ENCODE assay signal across 22 cellular contexts in the genomic region with DNA sequence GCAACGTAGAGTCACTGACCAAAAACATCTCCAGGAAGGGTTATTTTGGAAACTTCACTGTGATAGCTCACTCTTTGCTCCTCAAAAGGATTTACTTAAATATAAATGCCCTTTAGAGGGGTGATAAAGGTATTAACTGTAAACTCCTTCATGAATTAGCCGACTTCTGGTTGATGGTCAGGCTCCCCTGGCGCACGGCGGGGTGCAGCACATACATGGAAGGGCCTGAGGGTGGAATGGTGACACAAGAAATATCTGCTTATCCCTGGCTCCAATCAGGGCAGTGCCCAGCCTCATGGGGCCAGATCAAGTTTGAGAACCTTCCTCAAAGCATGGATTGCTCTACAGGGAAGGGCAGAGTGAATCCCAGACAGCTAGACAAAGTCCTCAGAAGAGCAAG.
"Had no signal": no experiment of that assay in that cellular context is flagged by ENCODE, and none has a peak within 500 bp of the region (broad histone marks: within the 10 kb centered on the region; RNA-seq: fewer than 3 reads in every experiment).

No MANE protein-coding gene starts in this region.

- H3K27me3 ChIP-seq: neural progenitor cell, transverse colon, uterus had no signal

- H3K36me3 Mint-ChIP-seq: activated naive CD8-positive, alpha-beta T cell treated with anti-CD3 and anti-CD28 coated beads, Interleukin-2, amount 10 ng/mL, durations not matched to agents 7 days and 5 days; naive B cell had no signal

- H3K27ac ChIP-seq: neural progenitor cell, transverse colon, uterus had no signal

- H3K9me3 Mint-ChIP-seq: activated naive CD4-positive, alpha-beta T cell treated with anti-CD3 and anti-CD28 coated beads for 36 hours; activated naive CD8-positive, alpha-beta T cell treated with anti-CD3 and anti-CD28 coated beads, Interleukin-2, amount 10 ng/mL, durations not matched to agents 7 days and 5 days; activated T-cell treated with anti-CD3 and anti-CD28 coated beads, Interleukin-2, amount 50 U/mL, for 72 hours; dendritic cell treated with granulocyte-macrophage colony-stimulating factor and Interleukin-4, amounts not matched to agents 40 ng/mL and 50 ng/mL, for 4 days; stimulated activated naive B cell treated with anti-CD40 and anti-IgM and Interleukin-4, amounts not matched to agents 10 μg/mL and 1 μg/mL and 100 μg/mL, for 72 hours had no signal

- H3K4me1 Mint-ChIP-seq: activated naive CD8-positive, alpha-beta T cell treated with anti-CD3 and anti-CD28 coated beads, Interleukin-2, amount 10 ng/mL, durations not matched to agents 7 days and 5 days had no signal

- H3K9me3 ChIP-seq: transverse colon, uterus had no signal

- H3K36me3 ChIP-seq: neural progenitor cell, transverse colon, uterus had no signal

- H3K4me1 ChIP-seq: uterus had no signal

- H3K27me3 Mint-ChIP-seq: dendritic cell treated with granulocyte-macrophage colony-stimulating factor and Interleukin-4, amounts not matched to agents 40 ng/mL and 50 ng/mL, for 4 days had no signal

- H3K4me3 Mint-ChIP-seq: activated naive CD4-positive, alpha-beta T cell treated with anti-CD3 and anti-CD28 coated beads for 36 hours; activated naive CD8-positive, alpha-beta T cell treated with anti-CD3 and anti-CD28 coated beads, Interleukin-2, amount 10 ng/mL, durations not matched to agents 7 days and 5 days; activated T-cell treated with anti-CD3 and anti-CD28 coated beads, Interleukin-2, amount 50 U/mL, for 72 hours; dendritic cell treated with granulocyte-macrophage colony-stimulating factor and Interleukin-4, amounts not matched to agents 40 ng/mL and 50 ng/mL, for 4 days; naive B cell; neural progenitor cell; stimulated activated naive B cell treated with anti-CD40 and anti-IgM and Interleukin-4, amounts not matched to agents 10 μg/mL and 1 μg/mL and 100 μg/mL, for 72 hours; T-helper 17 cell had no signal

- H3K27ac Mint-ChIP-seq: activated naive CD4-positive, alpha-beta T cell treated with anti-CD3 and anti-CD28 coated beads for 36 hours; activated naive CD8-positive, alpha-beta T cell treated with anti-CD3 and anti-CD28 coated beads, Interleukin-2, amount 10 ng/mL, durations not matched to agents 7 days and 5 days; activated T-cell treated with anti-CD3 and anti-CD28 coated beads, Interleukin-2, amount 50 U/mL, for 72 hours; naive B cell; neural progenitor cell; stimulated activated naive B cell treated with anti-CD40 and anti-IgM and Interleukin-4, amounts not matched to agents 10 μg/mL and 1 μg/mL and 100 μg/mL, for 72 hours; T-helper 17 cell had no signal

- ATAC-seq: activated T-cell treated with anti-CD3 and anti-CD28 coated beads, Interleukin-2, amount 50 U/mL, for 72 hours; sciatic nerve; stimulated activated naive B cell treated with anti-CD40 and anti-IgM and Interleukin-4, amounts not matched to agents 10 μg/mL and 1 μg/mL and 100 μg/mL, for 72 hours; T-helper 17 cell had no signal

- H3K4me3 ChIP-seq: neural progenitor cell, transverse colon, uterus had no signal

- DNase-seq: activated CD4-positive, alpha-beta T cell treated with anti-CD3 and anti-CD28 coated beads for 4 hours; activated CD4-positive, alpha-beta T cell treated with anti-CD3 and anti-CD28 coated beads, Interleukin-2, amount 50 U/mL, for 48 hours; activated CD4-positive, CD25-positive, alpha-beta regulatory T cell; activated effector memory CD4-positive, alpha-beta T cell treated with Interleukin-2 at 50 U/mL for 16 hours; activated naive CD4-positive, alpha-beta T cell treated with anti-CD3 and anti-CD28 coated beads for 36 hours; activated naive CD8-positive, alpha-beta T cell treated with anti-CD3 and anti-CD28 coated beads, Interleukin-2, amount 10 ng/mL, durations not matched to agents 7 days and 5 days; activated T-cell treated with anti-CD3 and anti-CD28 coated beads, Interleukin-2, amount 50 U/mL, for 72 hours; amygdala; effector CD4-positive, alpha-beta T cell; hippocampal formation; mesenchymal stem cell; naive B cell; posterior cingulate gyrus; stimulated activated CD4-positive, alpha-beta T cell treated with anti-CD3 and anti-CD28 coated beads, Interleukin-2, amount 100 ng/mL, for 48 hours; stimulated activated CD8-positive, alpha-beta memory T cell treated with anti-CD3 and anti-CD28 coated beads, Interleukin-4, amount 100 ng/mL, for 48 hours; stimulated activated naive B cell treated with anti-CD40 and anti-IgM and Interleukin-4, amounts not matched to agents 10 μg/mL and 1 μg/mL and 100 μg/mL, for 72 hours; T-helper 17 cell; transverse colon; uterus had no signal
